Comparison of ENCODE assay signal across 30 cellular contexts in the genomic region with DNA sequence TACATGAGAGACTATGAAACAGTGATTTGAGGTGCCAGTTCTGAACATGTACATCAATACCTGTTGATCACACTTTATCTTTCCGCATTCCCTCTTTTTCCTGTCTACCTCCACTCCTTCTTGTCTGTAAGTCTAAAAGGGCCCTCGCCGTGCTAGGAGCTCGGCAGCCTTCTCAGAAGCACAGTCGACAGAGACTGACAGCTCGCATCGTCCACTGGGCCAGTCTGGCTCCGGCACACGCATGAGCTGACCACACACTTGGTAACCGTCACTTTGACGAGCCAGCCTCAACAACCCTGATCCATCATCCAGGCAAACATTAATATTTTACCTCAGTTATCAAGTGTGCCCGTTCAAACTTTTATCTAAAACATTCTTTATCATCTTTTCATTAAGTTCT.
"Had no signal": no experiment of that assay in that cellular context is flagged by ENCODE, and none has a peak within 500 bp of the region (broad histone marks: within the 10 kb centered on the region; RNA-seq: fewer than 3 reads in every experiment).

No MANE protein-coding gene starts in this region.

- H3K4me3 ChIP-seq: left lung, lower lobe of right lung, pancreas, prostate gland, right atrium auricular region, right lobe of liver, smooth muscle cell, stomach, testis, thyroid gland, transverse colon, upper lobe of right lung had no signal

- ATAC-seq: left colon; left lung; lower lobe of right lung; natural killer cell treated with Interleukin-12 subunit alpha and Interleukin-12 subunit beta and Interleukin-15 and Interleukin-18, amount 100 ng/mL, for 72 hours; pancreas; right lobe of liver; stimulated activated naive B cell treated with anti-CD40 and anti-IgM and Interleukin-4, amounts not matched to agents 10 μg/mL and 1 μg/mL and 100 μg/mL, for 72 hours; stimulated activated naive CD8-positive, alpha-beta T cell treated with anti-CD3 and anti-CD28 coated beads, Interleukin-15, Interleukin-2, amounts not matched to agents 100 U/mL and 50 U/mL, for 24 hours; upper lobe of right lung had no signal

- H3K4me1 ChIP-seq: left lung, lower lobe of right lung, pancreas, prostate gland, right atrium auricular region, right lobe of liver, testis, thyroid gland, transverse colon, upper lobe of right lung had no signal

- H3K36me3 ChIP-seq: left lung, lower lobe of right lung, pancreas, prostate gland, right atrium auricular region, right lobe of liver, stomach, thyroid gland, transverse colon, upper lobe of right lung had no signal

- FAIRE-seq: islet of Langerhans, kidney, pancreas, urothelium cell line had no signal

- H3K27ac ChIP-seq: left lung, lower lobe of right lung, pancreas, prostate gland, right atrium auricular region, right lobe of liver, stomach, testis, thyroid gland, transverse colon, upper lobe of right lung had no signal

- H3K9me3 ChIP-seq: left lung, lower lobe of right lung, pancreas, prostate gland, right atrium auricular region, right lobe of liver, stomach, testis, thyroid gland, transverse colon, upper lobe of right lung had no signal

- H3K4me2 ChIP-seq: smooth muscle cell had no signal

- H3K27me3 ChIP-seq: pancreas, right atrium auricular region, right lobe of liver, testis, thyroid gland, transverse colon had no signal

- DNase-seq: head of caudate nucleus; hypothalamus; immature natural killer cell; kidney; left colon; lower lobe of right lung; mammary epithelial cell; mesendoderm; naive B cell; nucleus accumbens; pancreas; right lobe of liver; stimulated activated CD4-positive, alpha-beta T cell treated with anti-CD3 and anti-CD28 coated beads, Interleukin-1b, Interleukin-23, amount 100 ng/mL, for 48 hours; stimulated activated CD4-positive, alpha-beta T cell treated with anti-CD3 and anti-CD28 coated beads, Interleukin-2, amount 100 ng/mL, for 48 hours; stimulated activated CD4-positive, alpha-beta T cell treated with anti-CD3 and anti-CD28 coated beads, Interleukin-4, amount 100 ng/mL, for 4 hours; stimulated activated CD8-positive, alpha-beta memory T cell treated with anti-CD3 and anti-CD28 coated beads, Interleukin-4, amount 100 ng/mL, for 48 hours; stimulated activated naive B cell treated with anti-CD40 and anti-IgM and Interleukin-4, amounts not matched to agents 10 μg/mL and 1 μg/mL and 100 μg/mL, for 72 hours; stimulated activated naive CD8-positive, alpha-beta T cell treated with anti-CD3 and anti-CD28 coated beads, Interleukin-15, Interleukin-2, amounts not matched to agents 100 U/mL and 50 U/mL, for 24 hours; stomach; testis; thyroid gland; transverse colon; upper lobe of right lung had no signal
